ENCODE assay signal across 12 cellular contexts in genomic region chr5:139193928-139194327, GRCh38. TPM values are rescaled to one million over a fixed set of nuclear protein-coding genes. Genes with fewer than 3 reads are reported as not detected.
DNase-seq lines count a peak whose midpoint lies in the region; ATAC-seq and TF ChIP-seq lines count a peak whose summit lies in the region.
"Had no signal": no experiment of that assay in that cellular context is flagged by ENCODE, and none has a peak within 500 bp of the region (broad histone marks: within the 10 kb centered on the region; RNA-seq: fewer than 3 reads in every experiment).

No MANE protein-coding gene starts in this region.

- POLR2A ChIA-PET in MCF 10A (lab: Yijun Ruan, JAX): interaction anchor here (0.7 kb wide), 1 partner anchor 212 kb away, joined by 3 read pairs; no protein-coding TSS in a partner anchor

- H4K20me1 ChIP-seq in OCI-LY3 (ENCODE audit: insufficient read depth, low read length): no peaks in the 10 kb centered on the region

- no peak overlapping the region for H3K27ac Mint-ChIP-seq in MCF 10A (ENCODE audit: low read depth, unreplicated experiment)
- no peak overlapping the region for H3K27ac Mint-ChIP-seq in type B pancreatic cell

- peaks cover 24% of the 10 kb centered on the region for H3K79me2 ChIP-seq in OCI-LY3 (ENCODE audit: low read length)

- 67 to 78% methylated on average over 1 of the region's 1 CpG for WGBS in esophagus squamous epithelium, 2 donors

- no peak overlapping the region for H3K9ac ChIP-seq in OCI-LY3 (ENCODE audit: low read length)

- TF ChIP-seq CTCF in MCF 10A (IDR thresholded peaks at IDR 0.05; ENCODE audit: unreplicated experiment): no peak
- no peak for TF ChIP-seq CTCF in breast epithelium (IDR thresholded peaks at IDR 0.05)
- 0 out of 2 replicates have a peak, but pooled peaks have one; percentile 7 for TF ChIP-seq CTCF in OCI-LY3 (IDR thresholded peaks at IDR 0.05; ENCODE audit: low read depth, low read length)
- peak in 4 of 6 experiments; percentile 12 to 49 (median 33) for TF ChIP-seq CTCF in esophagus squamous epithelium (IDR thresholded peaks at IDR 0.05)
- TF ChIP-seq CTCF in type B pancreatic cell (conservative IDR thresholded peaks at IDR 0.05): peak; percentile 57

- DNase-seq in MCF 10A (ENCODE audit: unreplicated experiment) (peak; percentile 25), breast epithelium (ENCODE audit: low spot score in 2 of 2) (no peak), esophagus squamous epithelium (lab: John Stamatoyannopoulos, UW) (no peak), type B pancreatic cell (ENCODE audit: extremely low spot score, unreplicated experiment) (no peak), germinal center (ENCODE audit: low spot score) (no peak)
- no peak for DNase-seq in stimulated activated CD4-positive, alpha-beta T cell treated with anti-CD3 and anti-CD28 coated beads, Interleukin-15, amount 100 ng/mL, for 24 hours
- DNase-seq: mesenchymal stem cell, NCI-H1105 had no signal

- H3K4me2 ChIP-seq in OCI-LY3 (ENCODE audit: low read length): no peak overlapping the region

- no peaks in the 10 kb centered on the region for H3K27me3 ChIP-seq in breast epithelium
- no peaks in the 10 kb centered on the region for H3K27me3 ChIP-seq in OCI-LY3 (ENCODE audit: low read depth, low read length)
- no peaks in the 10 kb centered on the region for H3K27me3 ChIP-seq in esophagus squamous epithelium

- H3K9me3 ChIP-seq in breast epithelium: no peaks in the 10 kb centered on the region
- no peaks in the 10 kb centered on the region for H3K9me3 ChIP-seq in OCI-LY3 (ENCODE audit: insufficient read depth, low read length)
- H3K9me3 ChIP-seq in esophagus squamous epithelium: no peaks in the 10 kb centered on the region

- intact Hi-C loops in MCF 10A (cut with micrococcal nuclease): no loop called here
- intact Hi-C loops in breast epithelium (cut with DNase I; ENCODE audit: low total_unique reads): no loop called here
- intact Hi-C loops in esophagus squamous epithelium (cut with DNase I): no loop called here

- no peak for TF ChIP-seq POLR2A in breast epithelium (IDR thresholded peaks at IDR 0.05)
- TF ChIP-seq POLR2A in esophagus squamous epithelium (IDR thresholded peaks at IDR 0.05): no peak

- ATAC-seq in GM21515 (IDR thresholded peaks at IDR 0.05; ENCODE audit: unreplicated experiment): no peak
- ATAC-seq: activated T-helper 17 cell treated with anti-CD3 and anti-CD28 coated beads, Interleukin-2, amount 50 U/mL, for 72 hours had no signal

- H3K36me3 Mint-ChIP-seq in MCF 10A (ENCODE audit: insufficient read depth, unreplicated experiment): peaks cover 56% of the 10 kb centered on the region
- H3K36me3 Mint-ChIP-seq in type B pancreatic cell: peaks cover 27% of the 10 kb centered on the region

- no peak overlapping the region for H2AFZ ChIP-seq in OCI-LY3 (ENCODE audit: low read depth, low read length)

- BruUV-seq in MCF 10A (replicated peaks; lab: Mats Ljungman, UMichigan): no TSS peak

- H3K4me1 ChIP-seq in breast epithelium (no peaks in the 10 kb centered on the region), OCI-LY3 (ENCODE audit: low read length) (peaks cover 10% of the 10 kb centered on the region; the same call in 1 of the 2 replicates), esophagus squamous epithelium (peaks cover 6 to 20% (median 10%) of the 10 kb centered on the region in 3 donors)

- H3K27ac ChIP-seq in breast epithelium (no peak overlapping the region), OCI-LY3 (ENCODE audit: low read length) (no peak overlapping the region), esophagus squamous epithelium (no peak overlapping the region)
- H3K27ac ChIP-seq: epithelial cell of prostate had no signal

- no peak overlapping the region for H3K4me3 Mint-ChIP-seq in MCF 10A (ENCODE audit: unreplicated experiment)
- H3K4me3 Mint-ChIP-seq in type B pancreatic cell: no peak overlapping the region
- H3K4me3 Mint-ChIP-seq: activated T-helper 17 cell treated with anti-CD3 and anti-CD28 coated beads, Interleukin-2, amount 50 U/mL, for 72 hours had no signal

- H3K9me3 Mint-ChIP-seq in MCF 10A (ENCODE audit: unreplicated experiment): no peaks in the 10 kb centered on the region
- H3K9me3 Mint-ChIP-seq in type B pancreatic cell: no peaks in the 10 kb centered on the region
- H3K9me3 Mint-ChIP-seq: activated T-helper 17 cell treated with anti-CD3 and anti-CD28 coated beads, Interleukin-2, amount 50 U/mL, for 72 hours had no signal

- CTCF ChIA-PET in MCF 10A (lab: Yijun Ruan, JAX): interaction anchor here (0.6 kb wide), 1 partner anchor 1169 kb away, joined by 3 read pairs; no protein-coding TSS in a partner anchor

- H3K4me1 Mint-ChIP-seq in MCF 10A (ENCODE audit: insufficient read depth, unreplicated experiment): peaks cover 17% of the 10 kb centered on the region
- H3K4me1 Mint-ChIP-seq in type B pancreatic cell (ENCODE audit: unreplicated experiment): peaks cover 31% of the 10 kb centered on the region

- H3K4me3 ChIP-seq in breast epithelium: no peak overlapping the region
- no peak overlapping the region for H3K4me3 ChIP-seq in OCI-LY3 (ENCODE audit: low read length)
- H3K4me3 ChIP-seq in esophagus squamous epithelium: no peak overlapping the region

- H3K36me3 ChIP-seq in breast epithelium: no peaks in the 10 kb centered on the region
- peaks cover 12% of the 10 kb centered on the region for H3K36me3 ChIP-seq in OCI-LY3 (replicated peaks; ENCODE audit: low read depth, low read length)
- H3K36me3 ChIP-seq in esophagus squamous epithelium: peaks cover 0 to 9% (median 0%) of the 10 kb centered on the region in 3 donors

- H3K27me3 Mint-ChIP-seq in MCF 10A (ENCODE audit: insufficient read depth, unreplicated experiment) (no peaks in the 10 kb centered on the region), type B pancreatic cell (no peaks in the 10 kb centered on the region)
- H3K27me3 Mint-ChIP-seq: activated T-helper 17 cell treated with anti-CD3 and anti-CD28 coated beads, Interleukin-2, amount 50 U/mL, for 72 hours had no signal

RNA-seq across cellular contexts. Expression of gene SIL1, which starts 4.2 kb away (rescaled TPM):
- total RNA-seq in MCF 10A (2022) (114 and 175 TPM in 2 replicates), breast epithelium (10 to 100 TPM; 29.9 to 63.9 (median 48.2) TPM), esophagus squamous epithelium (10 to 100 TPM; 18.0 to 34.6 (median 18.3) TPM), type B pancreatic cell (ENCODE audit: low replicate concordance) (40.9 and 63.0 TPM in 2 replicates)

Comparison
In these comparisons a context has a peak if more than half of its experiments do, and no peak if none do; other contexts are left out.
1. CTCF ChIP-seq: peak in OCI-LY3 (single experiment), esophagus squamous epithelium (4 of 6) and type B pancreatic cell (single experiment); none in MCF 10A (single experiment) and breast epithelium (0 of 3).